In the genomic region with DNA sequence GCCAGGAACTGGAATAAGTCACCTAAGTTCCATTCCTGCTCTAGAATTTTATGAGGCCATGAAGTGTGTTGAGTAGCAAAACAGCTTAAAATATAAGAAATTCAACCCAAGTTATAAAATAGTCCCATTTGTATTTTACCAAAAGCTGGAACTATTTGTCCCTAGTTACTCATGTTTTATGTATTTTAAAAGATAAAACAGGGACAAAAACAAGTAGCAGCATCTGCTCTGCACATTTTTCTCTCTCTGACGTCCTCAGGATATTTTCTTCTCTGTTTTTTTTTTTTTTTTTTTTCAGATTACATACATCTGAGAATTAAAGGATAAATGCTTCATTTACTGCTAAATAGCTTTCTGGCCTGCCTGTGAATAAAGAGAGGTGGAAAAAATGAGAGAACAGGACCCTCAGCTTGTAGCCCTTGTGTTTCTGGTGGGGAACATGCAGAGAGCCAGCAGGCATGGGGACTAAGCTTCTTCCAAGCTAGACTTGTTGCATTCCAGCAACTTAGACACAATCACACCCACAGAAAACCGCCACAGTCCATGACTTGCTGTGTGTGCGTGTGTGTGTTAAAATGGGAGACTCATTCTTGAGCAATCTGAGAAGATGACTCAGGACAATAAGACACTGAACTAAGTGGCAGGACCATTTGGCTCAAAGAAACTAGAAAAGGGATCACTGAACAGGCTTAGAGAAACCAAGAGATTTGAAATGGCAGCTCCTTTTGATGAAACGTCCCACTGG, we compare ENCODE assay signal across 10 cellular contexts.
A peak's percentile ranks its signal among the peaks of the same experiment; 100 is the strongest.
DNase-seq lines count a peak whose midpoint lies in the region; ATAC-seq and TF ChIP-seq lines count a peak whose summit lies in the region.
"Had no signal": no experiment of that assay in that cellular context is flagged by ENCODE, and none has a peak within 500 bp of the region (broad histone marks: within the 10 kb centered on the region; RNA-seq: fewer than 3 reads in every experiment).

No MANE protein-coding gene starts in this region.

- H3K9me3 ChIP-seq in gastroesophageal sphincter, result no peaks in the 10 kb centered on the region
- H3K9me3 ChIP-seq: colonic mucosa had no signal

- ATAC-seq in gastroesophageal sphincter (no peak), GM18505 (IDR thresholded peaks at IDR 0.05; ENCODE audit: unreplicated experiment) (no peak), HG03342 (IDR thresholded peaks at IDR 0.05; ENCODE audit: unreplicated experiment) (no peak)

- no peak for TF ChIP-seq EP300 in gastroesophageal sphincter (IDR thresholded peaks at IDR 0.05)

- DNase-seq in AG20443 (ENCODE audit: low spot score), result peak; percentile 76
- DNase-seq in NB4 (ENCODE audit: low read depth), result peak; percentile 57
- DNase-seq in dedifferentiated amniotic fluid mesenchymal stem cell (ENCODE audit: extremely low spot score), result peak; percentile 96
- peak; percentile 19 for DNase-seq in mucosa of gallbladder (ENCODE audit: low spot score)
- no peak for DNase-seq in stimulated activated CD4-positive, alpha-beta T cell treated with anti-CD3 and anti-CD28 coated beads, Interleukin-15, amount 100 ng/mL, for 24 hours
- DNase-seq: colonic mucosa, SHP77 treated with DMSO at 0.1 percent for 48 hours had no signal

- H3K27ac ChIP-seq in gastroesophageal sphincter, result no peak overlapping the region
- H3K27ac ChIP-seq: colonic mucosa had no signal

- H3K4me3 ChIP-seq in NB4 (ENCODE audit: low read depth, low read length) (no peak overlapping the region), gastroesophageal sphincter (no peak overlapping the region)
- H3K4me3 ChIP-seq: colonic mucosa had no signal

- no peaks in the 10 kb centered on the region for H3K36me3 ChIP-seq in gastroesophageal sphincter
- H3K36me3 ChIP-seq: colonic mucosa had no signal

- WGBS in gastroesophageal sphincter (ENCODE audit: low coverage in 1 of 2), 2 donors, result 53 to 78% methylated on average over 3 to 4 of the region's 4 CpGs

- H3K27me3 ChIP-seq in gastroesophageal sphincter, result no peaks in the 10 kb centered on the region
- H3K27me3 ChIP-seq: colonic mucosa had no signal

- H3K4me1 ChIP-seq in gastroesophageal sphincter, result no peaks in the 10 kb centered on the region
- H3K4me1 ChIP-seq: colonic mucosa had no signal

- TF ChIP-seq POLR2A in NB4 (IDR thresholded peaks at IDR 0.05; ENCODE audit: extremely low read depth, insufficient read length) (no peak), gastroesophageal sphincter (IDR thresholded peaks at IDR 0.05) (no peak), GM18505 (IDR thresholded peaks at IDR 0.05; ENCODE audit: borderline replicate concordance, extremely low read depth, insufficient read depth, insufficient read length) (no peak)

- TF ChIP-seq CTCF in NB4 (IDR thresholded peaks at IDR 0.05; ENCODE audit: low read depth, low read length) (no peak), gastroesophageal sphincter (IDR thresholded peaks at IDR 0.05) (no peak)
